11 cellular contexts compared by ENCODE assay signal in genomic region chr2:70902067-70902442, GRCh38. TPM values are rescaled to one million over a fixed set of nuclear protein-coding genes. Genes with fewer than 3 reads are reported as not detected.
DNase-seq lines count a peak whose midpoint lies in the region; ATAC-seq and TF ChIP-seq lines count a peak whose summit lies in the region.
"Had no signal": no experiment of that assay in that cellular context is flagged by ENCODE, and none has a peak within 500 bp of the region (broad histone marks: within the 10 kb centered on the region; RNA-seq: fewer than 3 reads in every experiment).

No MANE protein-coding gene starts in this region.

- no peaks in the 10 kb centered on the region for H3K36me3 ChIP-seq in esophagus muscularis mucosa
- H3K36me3 ChIP-seq in sigmoid colon, result no peaks in the 10 kb centered on the region

- TF ChIP-seq CTCF in esophagus muscularis mucosa (IDR thresholded peaks at IDR 0.05), result no peak
- no peak for TF ChIP-seq CTCF in sigmoid colon (IDR thresholded peaks at IDR 0.05)

- intact Hi-C loops in esophagus muscularis mucosa (cut with DNase I), result no loop called here
- intact Hi-C loops in sigmoid colon (cut with DNase I), result no loop called here
- intact Hi-C loops in sciatic nerve (cut with DNase I), result no loop called here

- ATAC-seq in HG03565 (IDR thresholded peaks at IDR 0.05; ENCODE audit: unreplicated experiment) (no peak), GM21447 (IDR thresholded peaks at IDR 0.05; ENCODE audit: unreplicated experiment) (no peak), sciatic nerve (no peak)

- no peak for TF ChIP-seq EP300 in esophagus muscularis mucosa (IDR thresholded peaks at IDR 0.05)
- no peak for TF ChIP-seq EP300 in sigmoid colon (IDR thresholded peaks at IDR 0.05)

- DNase-seq in NCI-H146 (lab: John Stamatoyannopoulos, UW) (peak; percentile 46), NCI-H146 treated with DMSO at 0.1 percent for 48 hours (lab: John Stamatoyannopoulos, UW; ENCODE audit: unreplicated experiment) (no peak), NCI-H1694 treated with DMSO at 0.1 percent for 48 hours (lab: John Stamatoyannopoulos, UW) (peak; percentile 29), esophagus muscularis mucosa (ENCODE audit: extremely low spot score) (peak; percentile 57), sigmoid colon (no peak), sciatic nerve (ENCODE audit: low spot score) (no peak)
- DNase-seq: ACHN had no signal

- H3K4me1 ChIP-seq in esophagus muscularis mucosa (peaks cover 25 to 41% (median 37%) of the 10 kb centered on the region in 4 donors), sigmoid colon (peaks cover 0 to 30% (median 27%) of the 10 kb centered on the region in 4 donors)

- 81% methylated on average over 2 of the region's 5 CpGs for WGBS in esophagus muscularis mucosa
- 50 to 82% methylated on average over 5 of the region's 5 CpGs for WGBS in sigmoid colon, 2 donors

- H3K27me3 ChIP-seq in esophagus muscularis mucosa (peaks cover 3 to 100% (median 69%) of the 10 kb centered on the region in 4 donors), sigmoid colon (peaks cover 59 to 100% (median 99%) of the 10 kb centered on the region in 3 donors)

- no peak overlapping the region for H3K27ac ChIP-seq in esophagus muscularis mucosa (replicated peaks in 1 of 4)
- no peak overlapping the region for H3K27ac ChIP-seq in sigmoid colon

- H3K9me3 ChIP-seq in esophagus muscularis mucosa (no peaks in the 10 kb centered on the region), sigmoid colon (no peaks in the 10 kb centered on the region)

- peak overlapping the region; percentile 54 to 59 (median 58) for H3K4me3 ChIP-seq in esophagus muscularis mucosa
- peak overlapping the region in 3 of 4 donors; percentile 29 to 51 (median 51) for H3K4me3 ChIP-seq in sigmoid colon

- no peak for TF ChIP-seq POLR2A in esophagus muscularis mucosa (IDR thresholded peaks at IDR 0.05; ENCODE audit: low read depth)
- no peak for TF ChIP-seq POLR2A in sigmoid colon (IDR thresholded peaks at IDR 0.05)

RNA-seq across cellular contexts. Expression of gene VAX2, which starts 1.7 kb away (rescaled TPM):
- 1 to 10 TPM in 3 of 4 donors, under 1 TPM in 1; 0.33 to 2.5 (median 1.5) TPM for total RNA-seq in esophagus muscularis mucosa
- 1 to 10 TPM in 1 of 4 donors, under 1 TPM in 1, not detected in 2; 0.83 to 1.8 TPM for total RNA-seq in sigmoid colon
- under 1 TPM in 2 of 3 donors, not detected in 1; 0.07 to 0.60 TPM for polyA plus RNA-seq in sigmoid colon
- 1.9 TPM for total RNA-seq in sciatic nerve
- total RNA-seq: T-helper 2 cell treated with Interferon-gamma antibody and Interleukin-4, amounts not matched to agents 100 ng/mL and 5 ng/mL, for 36 hours had no signal

RNA-seq across cellular contexts. Expression of gene ATP6V1B1, which starts 33.6 kb away (rescaled TPM):
- total RNA-seq in esophagus muscularis mucosa (1 to 10 TPM in 1 of 4 donors, under 1 TPM in 1, not detected in 2; 0.83 to 1.6 TPM), sigmoid colon (1 to 10 TPM in 1 of 4 donors, under 1 TPM in 1, not detected in 2; 0.66 to 1.9 TPM), sciatic nerve (1.3 TPM)
- polyA plus RNA-seq in sigmoid colon, result under 1 TPM in 1 of 3 donors, not detected in 2; 0.16 TPM
- total RNA-seq: T-helper 2 cell treated with Interferon-gamma antibody and Interleukin-4, amounts not matched to agents 100 ng/mL and 5 ng/mL, for 36 hours had no signal
- polyA plus RNA-seq: keratinocyte had no signal

Comparison
In these comparisons a context has a peak if more than half of its experiments do, and no peak if none do; other contexts are left out.
1. DNase-seq: peak in NCI-H146 (single experiment), NCI-H1694 treated with DMSO at 0.1 percent for 48 hours (single experiment) and esophagus muscularis mucosa (single experiment); none in NCI-H146 treated with DMSO at 0.1 percent for 48 hours (single experiment), sigmoid colon (single experiment) and sciatic nerve (single experiment).